1 cellular context compared by ENCODE assay signal in the genomic region with DNA sequence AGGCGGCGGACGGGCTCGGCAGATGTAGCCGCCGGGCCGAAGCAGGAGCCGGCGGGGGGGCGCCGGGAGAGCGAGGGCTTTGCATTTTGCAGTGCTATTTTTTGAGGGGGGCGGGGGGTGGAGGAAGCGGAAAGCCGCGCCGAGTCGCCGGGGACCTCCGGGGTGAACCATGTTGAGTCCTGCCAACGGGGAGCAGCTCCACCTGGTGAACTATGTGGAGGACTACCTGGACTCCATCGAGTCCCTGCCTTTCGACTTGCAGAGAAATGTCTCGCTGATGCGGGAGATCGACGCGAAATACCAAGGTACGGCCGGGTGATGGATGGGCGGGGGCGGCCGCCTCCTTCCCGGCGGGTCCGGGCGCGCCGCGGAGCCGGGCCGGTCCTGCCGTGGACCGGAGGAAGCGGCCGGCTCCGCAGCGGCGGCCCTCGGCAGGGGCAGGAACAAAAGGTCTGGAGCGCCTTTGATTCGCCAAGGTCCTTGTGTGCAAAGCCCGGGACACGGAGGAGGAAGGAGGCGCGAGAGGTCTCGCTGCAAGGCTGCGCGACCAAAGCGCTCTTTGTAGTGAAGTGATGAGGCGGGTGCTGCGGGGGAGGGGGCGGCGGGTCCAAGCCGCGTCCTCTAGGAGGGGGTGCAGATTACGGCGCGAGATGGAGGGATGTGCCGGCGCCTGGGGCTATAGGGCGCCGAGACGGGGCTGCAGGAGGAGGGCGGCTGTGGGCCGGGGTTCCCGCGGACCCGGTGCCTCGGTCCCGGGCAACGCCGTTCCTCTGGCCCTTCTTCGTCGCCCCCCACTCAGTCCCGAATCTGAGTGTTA.
TF ChIP-seq lines count a peak whose summit lies in the region.

No MANE protein-coding gene starts in this region.

TF ChIP-seq in GM12878, 131 proteins besides CTCF, POLR2A, EP300 and RAD21 (continued from another document):
- TF ChIP-seq, protein P1, sequence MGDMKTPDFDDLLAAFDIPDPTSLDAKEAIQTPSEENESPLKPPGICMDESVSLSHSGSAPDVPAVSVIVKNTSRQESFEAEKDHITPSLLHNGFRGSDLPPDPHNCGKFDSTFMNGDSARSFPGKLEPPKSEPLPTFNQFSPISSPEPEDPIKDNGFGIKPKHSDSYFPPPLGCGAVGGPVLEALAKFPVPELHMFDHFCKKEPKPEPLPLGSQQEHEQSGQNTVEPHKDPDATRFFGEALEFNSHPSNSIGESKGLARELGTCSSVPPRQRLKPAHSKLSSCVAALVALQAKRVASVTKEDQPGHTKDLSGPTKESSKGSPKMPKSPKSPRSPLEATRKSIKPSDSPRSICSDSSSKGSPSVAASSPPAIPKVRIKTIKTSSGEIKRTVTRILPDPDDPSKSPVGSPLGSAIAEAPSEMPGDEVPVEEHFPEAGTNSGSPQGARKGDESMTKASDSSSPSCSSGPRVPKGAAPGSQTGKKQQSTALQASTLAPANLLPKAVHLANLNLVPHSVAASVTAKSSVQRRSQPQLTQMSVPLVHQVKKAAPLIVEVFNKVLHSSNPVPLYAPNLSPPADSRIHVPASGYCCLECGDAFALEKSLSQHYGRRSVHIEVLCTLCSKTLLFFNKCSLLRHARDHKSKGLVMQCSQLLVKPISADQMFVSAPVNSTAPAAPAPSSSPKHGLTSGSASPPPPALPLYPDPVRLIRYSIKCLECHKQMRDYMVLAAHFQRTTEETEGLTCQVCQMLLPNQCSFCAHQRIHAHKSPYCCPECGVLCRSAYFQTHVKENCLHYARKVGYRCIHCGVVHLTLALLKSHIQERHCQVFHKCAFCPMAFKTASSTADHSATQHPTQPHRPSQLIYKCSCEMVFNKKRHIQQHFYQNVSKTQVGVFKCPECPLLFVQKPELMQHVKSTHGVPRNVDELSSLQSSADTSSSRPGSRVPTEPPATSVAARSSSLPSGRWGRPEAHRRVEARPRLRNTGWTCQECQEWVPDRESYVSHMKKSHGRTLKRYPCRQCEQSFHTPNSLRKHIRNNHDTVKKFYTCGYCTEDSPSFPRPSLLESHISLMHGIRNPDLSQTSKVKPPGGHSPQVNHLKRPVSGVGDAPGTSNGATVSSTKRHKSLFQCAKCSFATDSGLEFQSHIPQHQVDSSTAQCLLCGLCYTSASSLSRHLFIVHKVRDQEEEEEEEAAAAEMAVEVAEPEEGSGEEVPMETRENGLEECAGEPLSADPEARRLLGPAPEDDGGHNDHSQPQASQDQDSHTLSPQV (IDR thresholded peaks at IDR 0.05): no peak
- TF ChIP-seq RAD51 (IDR thresholded peaks at IDR 0.05) (no peak), NR2C1 (IDR thresholded peaks at IDR 0.05) (no peak), BACH1 (IDR thresholded peaks at IDR 0.05; ENCODE audit: borderline replicate concordance) (0 out of 2 replicates have a peak, but pooled peaks have one; percentile 4), TCF3 (IDR thresholded peaks at IDR 0.05; ENCODE audit: borderline replicate concordance, insufficient read depth, low read depth, low read length) (no peak), TCF12 (IDR thresholded peaks at IDR 0.05; ENCODE audit: low read depth, low read length) (no peak), FOS (IDR thresholded peaks at IDR 0.05; ENCODE audit: borderline replicate concordance, extremely low read depth, insufficient read length) (no peak), ZNF384 (IDR thresholded peaks at IDR 0.05; ENCODE audit: borderline replicate concordance, low read depth, low read length) (no peak), NFYA (IDR thresholded peaks at IDR 0.05; ENCODE audit: borderline replicate concordance, low read depth, low read length) (no peak), SMARCA5 (IDR thresholded peaks at IDR 0.05) (no peak), CHD1 (IDR thresholded peaks at IDR 0.05; ENCODE audit: low read depth, low read length) (peak; percentile 43; the same call in 1 of the 2 replicates), EGR1 (IDR thresholded peaks at IDR 0.05; ENCODE audit: borderline replicate concordance in 1 of 2, low read depth in 2 of 2, low read length in 2 of 2) (peak in 1 of 2 experiments; percentile 28; a peak in 1 of 3 replicates), POLR2AphosphoS2 (IDR thresholded peaks at IDR 0.05; ENCODE audit: low read depth, low read length) (no peak), SUPT20H (IDR thresholded peaks at IDR 0.05; ENCODE audit: borderline replicate concordance, control insufficient read depth, low read depth, low read length) (no peak), MEF2A (IDR thresholded peaks at IDR 0.05; ENCODE audit: insufficient read depth, low read depth, low read length) (no peak), PAX5 (IDR thresholded peaks at IDR 0.05; ENCODE audit: borderline replicate concordance, low read depth, low read length) (no peak), SMC3 (IDR thresholded peaks at IDR 0.05; ENCODE audit: borderline replicate concordance, low read length) (peak; percentile 38; the same call in 1 of the 2 replicates), ETV6 (conservative IDR thresholded peaks at IDR 0.05 in 1 of 2, IDR thresholded peaks at IDR 0.05 in 1 of 2; ENCODE audit: borderline replicate concordance in 1 of 2, low read depth in 1 of 2) (no peak), MXI1 (IDR thresholded peaks at IDR 0.05; ENCODE audit: low read depth, low read length) (no peak; the same call in 1 of the 2 replicates), JUNB (IDR thresholded peaks at IDR 0.05) (no peak), TBL1XR1 (IDR thresholded peaks at IDR 0.05; ENCODE audit: low read depth, low read length) (no peak)
- TF ChIP-seq, protein P2, sequence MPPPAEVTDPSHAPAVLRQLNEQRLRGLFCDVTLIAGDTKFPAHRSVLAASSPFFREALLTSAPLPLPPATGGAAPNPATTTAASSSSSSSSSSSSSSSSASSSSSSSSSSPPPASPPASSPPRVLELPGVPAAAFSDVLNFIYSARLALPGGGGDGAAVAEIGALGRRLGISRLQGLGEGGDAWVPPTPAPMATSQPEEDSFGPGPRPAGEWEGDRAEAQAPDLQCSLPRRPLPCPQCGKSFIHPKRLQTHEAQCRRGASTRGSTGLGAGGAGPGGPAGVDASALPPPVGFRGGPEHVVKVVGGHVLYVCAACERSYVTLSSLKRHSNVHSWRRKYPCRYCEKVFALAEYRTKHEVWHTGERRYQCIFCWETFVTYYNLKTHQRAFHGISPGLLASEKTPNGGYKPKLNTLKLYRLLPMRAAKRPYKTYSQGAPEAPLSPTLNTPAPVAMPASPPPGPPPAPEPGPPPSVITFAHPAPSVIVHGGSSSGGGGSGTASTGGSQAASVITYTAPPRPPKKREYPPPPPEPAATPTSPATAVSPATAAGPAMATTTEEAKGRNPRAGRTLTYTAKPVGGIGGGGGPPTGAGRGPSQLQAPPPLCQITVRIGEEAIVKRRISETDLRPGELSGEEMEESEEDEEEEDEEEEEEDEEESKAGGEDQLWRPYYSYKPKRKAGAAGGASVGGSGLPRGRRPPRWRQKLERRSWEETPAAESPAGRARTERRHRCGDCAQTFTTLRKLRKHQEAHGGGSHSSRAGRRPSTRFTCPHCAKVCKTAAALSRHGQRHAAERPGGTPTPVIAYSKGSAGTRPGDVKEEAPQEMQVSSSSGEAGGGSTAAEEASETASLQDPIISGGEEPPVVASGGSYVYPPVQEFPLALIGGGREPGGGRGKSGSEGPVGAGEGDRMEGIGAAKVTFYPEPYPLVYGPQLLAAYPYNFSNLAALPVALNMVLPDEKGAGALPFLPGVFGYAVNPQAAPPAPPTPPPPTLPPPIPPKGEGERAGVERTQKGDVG (CRISPR knock-in tag; IDR thresholded peaks at IDR 0.05): no peak
- TF ChIP-seq, protein P3, sequence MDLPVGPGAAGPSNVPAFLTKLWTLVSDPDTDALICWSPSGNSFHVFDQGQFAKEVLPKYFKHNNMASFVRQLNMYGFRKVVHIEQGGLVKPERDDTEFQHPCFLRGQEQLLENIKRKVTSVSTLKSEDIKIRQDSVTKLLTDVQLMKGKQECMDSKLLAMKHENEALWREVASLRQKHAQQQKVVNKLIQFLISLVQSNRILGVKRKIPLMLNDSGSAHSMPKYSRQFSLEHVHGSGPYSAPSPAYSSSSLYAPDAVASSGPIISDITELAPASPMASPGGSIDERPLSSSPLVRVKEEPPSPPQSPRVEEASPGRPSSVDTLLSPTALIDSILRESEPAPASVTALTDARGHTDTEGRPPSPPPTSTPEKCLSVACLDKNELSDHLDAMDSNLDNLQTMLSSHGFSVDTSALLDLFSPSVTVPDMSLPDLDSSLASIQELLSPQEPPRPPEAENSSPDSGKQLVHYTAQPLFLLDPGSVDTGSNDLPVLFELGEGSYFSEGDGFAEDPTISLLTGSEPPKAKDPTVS (IDR thresholded peaks at IDR 0.05; ENCODE audit: low read depth, low read length): no peak
